Comparison of ENCODE assay signal across 8 cellular contexts in genomic region chr6:34391711-34392496, GRCh38. TPM values are rescaled to one million over a fixed set of nuclear protein-coding genes. Genes with fewer than 3 reads are reported as not detected.
A peak's percentile ranks its signal among the peaks of the same experiment; 100 is the strongest.
DNase-seq lines count a peak whose midpoint lies in the region; ATAC-seq lines count a peak whose summit lies in the region.

No MANE protein-coding gene starts in this region.

- H3K4me1 ChIP-seq in CD4-positive, alpha-beta memory T cell (ENCODE audit: insufficient read depth, low read length): peaks cover 24% of the 10 kb centered on the region

- peaks cover 0 to 3% (median 0%) of the 10 kb centered on the region in 8 donors for H3K9me3 Mint-ChIP-seq in CD4-positive, alpha-beta memory T cell
- peaks cover 0 to 9% (median 3%) of the 10 kb centered on the region in 7 donors for H3K9me3 Mint-ChIP-seq in naive B cell
- peaks cover 0 to 3% of the 10 kb centered on the region in 2 donors for H3K9me3 Mint-ChIP-seq in stimulated activated naive B cell treated with anti-CD40 and anti-IgM and Interleukin-4, amounts not matched to agents 10 μg/mL and 1 μg/mL and 100 μg/mL, for 72 hours

- no peak overlapping the region for H3K27ac Mint-ChIP-seq in CD4-positive, alpha-beta memory T cell
- no peak overlapping the region for H3K27ac Mint-ChIP-seq in naive B cell
- no peak overlapping the region for H3K27ac Mint-ChIP-seq in stimulated activated naive B cell treated with anti-CD40 and anti-IgM and Interleukin-4, amounts not matched to agents 10 μg/mL and 1 μg/mL and 100 μg/mL, for 72 hours

- ATAC-seq in GM19372 (IDR thresholded peaks at IDR 0.05; ENCODE audit: low read depth, unreplicated experiment) (peak; percentile 34), HG03520 (IDR thresholded peaks at IDR 0.05; ENCODE audit: unreplicated experiment) (peak; percentile 26), esophagus mucosa (peak; percentile 55), naive B cell (ENCODE audit: low read depth in 2 of 2) (peak; percentile 33 to 35)
- peak; percentile 49 to 54 for ATAC-seq in stimulated activated naive B cell treated with anti-CD40 and anti-IgM and Interleukin-4, amounts not matched to agents 10 μg/mL and 1 μg/mL and 100 μg/mL, for 72 hours (replicated peaks)

- H3K36me3 Mint-ChIP-seq in CD4-positive, alpha-beta memory T cell: peaks cover 0 to 5% of the 10 kb centered on the region in 2 donors
- no peaks in the 10 kb centered on the region for H3K36me3 Mint-ChIP-seq in naive B cell
- H3K36me3 Mint-ChIP-seq in stimulated activated naive B cell treated with anti-CD40 and anti-IgM and Interleukin-4, amounts not matched to agents 10 μg/mL and 1 μg/mL and 100 μg/mL, for 72 hours: peaks cover 3 to 7% of the 10 kb centered on the region in 2 donors

- no peaks in the 10 kb centered on the region for H3K27me3 ChIP-seq in CD4-positive, alpha-beta memory T cell (ENCODE audit: insufficient read depth, low read length)

- peak overlapping the region; percentile 73 to 78 for H3K4me3 ChIP-seq in CD4-positive, alpha-beta memory T cell (ENCODE audit: low read length in 2 of 2)

- intact Hi-C loops in CD4-positive, alpha-beta memory T cell (cut with micrococcal nuclease): loop anchor here (2.0 kb wide), 5 partner anchors 33 to 229 kb away; partner anchors contain the start of genes HMGA1 and SMIM29

- no peaks in the 10 kb centered on the region for H3K9me3 ChIP-seq in CD4-positive, alpha-beta memory T cell (ENCODE audit: control insufficient read depth in 1 of 2, low read length in 2 of 2)

- peak in 4 of 5 donors; percentile 43 to 73 (median 49) for DNase-seq in CD4-positive, alpha-beta memory T cell
- DNase-seq in NOMO-1 treated with dmso at 0.1 percent for 144 hours (lab: John Stamatoyannopoulos, UW; ENCODE audit: unreplicated experiment) (peak; percentile 40), activated T-cell treated with anti-CD3 and anti-CD28 coated beads for 4 hours (peak; percentile 39), naive B cell (peak; percentile 49)
- DNase-seq in stimulated activated naive B cell treated with anti-CD40 and anti-IgM and Interleukin-4, amounts not matched to agents 10 μg/mL and 1 μg/mL and 100 μg/mL, for 72 hours: peak; percentile 39

- CTCF ChIA-PET in CD4-positive, alpha-beta memory T cell (lab: Charles Lee; ENCODE audit: partially characterized antibody): interaction anchor here (1.6 to 4.2 kb wide), 3 partner anchors 8 to 143 kb away, joined by 3 to 29 read pairs (median 18); partner anchors contain the start of gene SMIM29

- peak overlapping the region; percentile 89 for H3K27ac ChIP-seq in CD4-positive, alpha-beta memory T cell (ENCODE audit: low read depth, low read length)

- H3K4me1 Mint-ChIP-seq in CD4-positive, alpha-beta memory T cell: peaks cover 15 to 31% (median 20%) of the 10 kb centered on the region in 4 donors
- peaks cover 19 to 30% (median 29%) of the 10 kb centered on the region in 3 donors for H3K4me1 Mint-ChIP-seq in naive B cell
- H3K4me1 Mint-ChIP-seq in stimulated activated naive B cell treated with anti-CD40 and anti-IgM and Interleukin-4, amounts not matched to agents 10 μg/mL and 1 μg/mL and 100 μg/mL, for 72 hours: peaks cover 10 to 20% of the 10 kb centered on the region in 2 donors

- no peaks in the 10 kb centered on the region for H3K36me3 ChIP-seq in CD4-positive, alpha-beta memory T cell (ENCODE audit: insufficient read depth, low read length)

- H3K4me3 Mint-ChIP-seq in CD4-positive, alpha-beta memory T cell: no peak overlapping the region
- H3K4me3 Mint-ChIP-seq in naive B cell: no peak overlapping the region
- no peak overlapping the region for H3K4me3 Mint-ChIP-seq in stimulated activated naive B cell treated with anti-CD40 and anti-IgM and Interleukin-4, amounts not matched to agents 10 μg/mL and 1 μg/mL and 100 μg/mL, for 72 hours

- H3K27me3 Mint-ChIP-seq in CD4-positive, alpha-beta memory T cell: no peaks in the 10 kb centered on the region
- no peaks in the 10 kb centered on the region for H3K27me3 Mint-ChIP-seq in naive B cell
- H3K27me3 Mint-ChIP-seq in stimulated activated naive B cell treated with anti-CD40 and anti-IgM and Interleukin-4, amounts not matched to agents 10 μg/mL and 1 μg/mL and 100 μg/mL, for 72 hours: no peaks in the 10 kb centered on the region

- POLR2A ChIA-PET in CD4-positive, alpha-beta memory T cell (lab: Charles Lee; ENCODE audit: partially characterized antibody): interaction anchor here (0.7 to 3.1 kb wide), 10 partner anchors 8 to 496 kb away, joined by 3 to 15 read pairs (median 8); partner anchors contain the start of genes HMGA1, RPS10, SMIM29 and TAF11

RNA-seq across cellular contexts. Expression of gene NUDT3, which starts 0.6 kb away (rescaled TPM):
- total RNA-seq in CD4-positive, alpha-beta memory T cell: 10 to 100 TPM; 25.9 TPM
- polyA plus RNA-seq in CD4-positive, alpha-beta memory T cell: 10 to 100 TPM in 1 of 2 donors, 1 to 10 TPM in 1; 7.0 to 10.2 TPM
- total RNA-seq in esophagus mucosa: 18.7 TPM
- 10 to 100 TPM; 12.6 to 15.5 (median 14.0) TPM for polyA plus RNA-seq in naive B cell (ENCODE audit: low read depth in 6 of 6)

RNA-seq across cellular contexts. Expression of gene RPS10, which starts 34.0 kb away (rescaled TPM):
- 1,000 to 10,000 TPM; 2,689 to 2,757 TPM for total RNA-seq in CD4-positive, alpha-beta memory T cell
- polyA plus RNA-seq in CD4-positive, alpha-beta memory T cell: 1,000 to 10,000 TPM; 1,588 to 1,682 TPM
- 1,684 TPM for total RNA-seq in esophagus mucosa
- polyA plus RNA-seq in naive B cell (ENCODE audit: low read depth in 6 of 6): 1,000 to 10,000 TPM; 1,403 to 2,423 (median 1,715) TPM

Comparison
In these comparisons a context has a peak if more than half of its experiments do, and no peak if none do; other contexts are left out.
1. Peak in every context shown above with its lines: DNase-seq, ATAC-seq, H3K4me3 ChIP-seq and H3K27ac ChIP-seq.